In genomic region chr2:160491922-160492371, GRCh38 we compare ENCODE assay signal across 8 cellular contexts. TPM values are rescaled to one million over a fixed set of nuclear protein-coding genes. Genes with fewer than 3 reads are reported as not detected.
DNase-seq lines count a peak whose midpoint lies in the region; ATAC-seq and FAIRE-seq lines count a peak whose summit lies in the region.

No MANE protein-coding gene starts in this region.

- H3K4me3 Mint-ChIP-seq in activated CD8-positive, alpha-beta memory T cell treated with anti-CD3 and anti-CD28 coated beads, Interleukin-2, amount 10 ng/mL, durations not matched to agents 7 days and 5 days: peak overlapping the region; percentile 95
- H3K4me3 Mint-ChIP-seq in activated naive CD8-positive, alpha-beta T cell: peak overlapping the region; percentile 96

- no peaks in the 10 kb centered on the region for H3K36me3 ChIP-seq in iPS-18a (ENCODE audit: control insufficient read depth, low read depth, low read length)
- H3K36me3 ChIP-seq in small intestine (ENCODE audit: control insufficient read depth in 2 of 2, insufficient read depth in 2 of 2, low read length in 2 of 2): no peaks in the 10 kb centered on the region

- FAIRE-seq in small intestine (lab: Jason Lieb, UNC): no peak

- peak overlapping the region; percentile 87 for H3K9ac ChIP-seq in iPS-18a (ENCODE audit: low read length)

- H3K4me1 ChIP-seq in iPS-18a (ENCODE audit: control insufficient read depth, low read depth, low read length): peaks cover 27% of the 10 kb centered on the region
- no peaks in the 10 kb centered on the region for H3K4me1 ChIP-seq in small intestine (ENCODE audit: control insufficient read depth in 2 of 2, insufficient read depth in 1 of 2, low read depth in 1 of 2, low read length in 1 of 2)

- peak overlapping the region; percentile 92 for H3K27ac Mint-ChIP-seq in activated CD8-positive, alpha-beta memory T cell treated with anti-CD3 and anti-CD28 coated beads, Interleukin-2, amount 10 ng/mL, durations not matched to agents 7 days and 5 days
- H3K27ac Mint-ChIP-seq in activated naive CD8-positive, alpha-beta T cell: peak overlapping the region; percentile 93

- H3K9me3 Mint-ChIP-seq in activated CD8-positive, alpha-beta memory T cell treated with anti-CD3 and anti-CD28 coated beads, Interleukin-2, amount 10 ng/mL, durations not matched to agents 7 days and 5 days (ENCODE audit: low read depth): no peaks in the 10 kb centered on the region
- no peaks in the 10 kb centered on the region for H3K9me3 Mint-ChIP-seq in activated naive CD8-positive, alpha-beta T cell (ENCODE audit: low read depth)

- H3K27me3 ChIP-seq in iPS-18a (ENCODE audit: control insufficient read depth, insufficient read depth, low read length): peaks cover 4% of the 10 kb centered on the region
- H3K27me3 ChIP-seq in small intestine (ENCODE audit: control insufficient read depth in 2 of 2, insufficient read depth in 2 of 2, low read length in 2 of 2): peaks cover 0 to 4% of the 10 kb centered on the region in 2 donors

- ATAC-seq in activated CD8-positive, alpha-beta memory T cell treated with anti-CD3 and anti-CD28 coated beads, Interleukin-2, amount 10 ng/mL, durations not matched to agents 7 days and 5 days: no peak
- ATAC-seq in HG02763 (IDR thresholded peaks at IDR 0.05; ENCODE audit: unreplicated experiment): no peak

- CTCF ChIA-PET in activated CD8-positive, alpha-beta memory T cell treated with anti-CD3 and anti-CD28 coated beads, Interleukin-2, amount 10 ng/mL, durations not matched to agents 7 days and 5 days (lab: Charles Lee): interaction anchor here (0.7 to 2.1 kb wide), 4 partner anchors 63 to 88 kb away, joined by 3 to 8 read pairs (median 5); no protein-coding TSS in a partner anchor

- no peak for DNase-seq in activated CD8-positive, alpha-beta memory T cell treated with anti-CD3 and anti-CD28 coated beads, Interleukin-2, amount 10 ng/mL, durations not matched to agents 7 days and 5 days
- DNase-seq in activated CD8-positive, alpha-beta memory T cell treated with anti-CD3 and anti-CD28 coated beads for 24 hours: no peak
- DNase-seq in small intestine: peak; percentile 20
- no peak for DNase-seq in activated effector memory CD4-positive, alpha-beta T cell treated with anti-CD3 and anti-CD28 coated beads, Interleukin-2, amount 50 U/mL, for 16 hours
- DNase-seq in OCI-M2 (lab: John Stamatoyannopoulos, UW; ENCODE audit: unreplicated experiment): no peak

- peaks cover 2% of the 10 kb centered on the region for H3K36me3 Mint-ChIP-seq in activated CD8-positive, alpha-beta memory T cell treated with anti-CD3 and anti-CD28 coated beads, Interleukin-2, amount 10 ng/mL, durations not matched to agents 7 days and 5 days
- H3K36me3 Mint-ChIP-seq in activated naive CD8-positive, alpha-beta T cell: no peaks in the 10 kb centered on the region

- H3K4me3 ChIP-seq in iPS-18a (ENCODE audit: low read length): peak overlapping the region; percentile 95
- peak overlapping the region; percentile 85 to 89 for H3K4me3 ChIP-seq in small intestine (ENCODE audit: low read depth in 1 of 2, low read length in 2 of 2)

- H3K27ac ChIP-seq in iPS-18a (ENCODE audit: low read length): peak overlapping the region; percentile 65
- H3K27ac ChIP-seq in small intestine (ENCODE audit: low read depth in 1 of 2, low read length in 1 of 2): peak overlapping the region in 1 of 2 donors; percentile 96

- H3K9me3 ChIP-seq in iPS-18a (ENCODE audit: control insufficient read depth, low read depth, low read length): no peaks in the 10 kb centered on the region
- no peaks in the 10 kb centered on the region for H3K9me3 ChIP-seq in small intestine (ENCODE audit: control insufficient read depth, low read depth)

- H3K4me1 Mint-ChIP-seq in activated CD8-positive, alpha-beta memory T cell treated with anti-CD3 and anti-CD28 coated beads, Interleukin-2, amount 10 ng/mL, durations not matched to agents 7 days and 5 days: peaks cover 39% of the 10 kb centered on the region
- H3K4me1 Mint-ChIP-seq in activated naive CD8-positive, alpha-beta T cell (ENCODE audit: low read depth): peaks cover 68% of the 10 kb centered on the region

- 18 to 38% (median 31%) methylated on average over 10 of the region's 10 CpGs for WGBS in small intestine, 3 donors

- H3K27me3 Mint-ChIP-seq in activated CD8-positive, alpha-beta memory T cell treated with anti-CD3 and anti-CD28 coated beads, Interleukin-2, amount 10 ng/mL, durations not matched to agents 7 days and 5 days: peaks cover 20% of the 10 kb centered on the region
- H3K27me3 Mint-ChIP-seq in activated naive CD8-positive, alpha-beta T cell: no peaks in the 10 kb centered on the region

RNA-seq across cellular contexts. Expression of gene RBMS1, which starts 1.7 kb away (rescaled TPM):
- total RNA-seq in activated CD8-positive, alpha-beta memory T cell treated with anti-CD3 and anti-CD28 coated beads, Interleukin-2, amount 10 ng/mL, durations not matched to agents 7 days and 5 days: 10 to 100 TPM; 41.8 to 54.9 TPM
- 10 to 100 TPM in 1 of 3 donors, 1 to 10 TPM in 2; 2.0 to 14.8 (median 5.4) TPM for polyA plus RNA-seq in small intestine
